ENCODE assay signal across 14 cellular contexts in the genomic region with DNA sequence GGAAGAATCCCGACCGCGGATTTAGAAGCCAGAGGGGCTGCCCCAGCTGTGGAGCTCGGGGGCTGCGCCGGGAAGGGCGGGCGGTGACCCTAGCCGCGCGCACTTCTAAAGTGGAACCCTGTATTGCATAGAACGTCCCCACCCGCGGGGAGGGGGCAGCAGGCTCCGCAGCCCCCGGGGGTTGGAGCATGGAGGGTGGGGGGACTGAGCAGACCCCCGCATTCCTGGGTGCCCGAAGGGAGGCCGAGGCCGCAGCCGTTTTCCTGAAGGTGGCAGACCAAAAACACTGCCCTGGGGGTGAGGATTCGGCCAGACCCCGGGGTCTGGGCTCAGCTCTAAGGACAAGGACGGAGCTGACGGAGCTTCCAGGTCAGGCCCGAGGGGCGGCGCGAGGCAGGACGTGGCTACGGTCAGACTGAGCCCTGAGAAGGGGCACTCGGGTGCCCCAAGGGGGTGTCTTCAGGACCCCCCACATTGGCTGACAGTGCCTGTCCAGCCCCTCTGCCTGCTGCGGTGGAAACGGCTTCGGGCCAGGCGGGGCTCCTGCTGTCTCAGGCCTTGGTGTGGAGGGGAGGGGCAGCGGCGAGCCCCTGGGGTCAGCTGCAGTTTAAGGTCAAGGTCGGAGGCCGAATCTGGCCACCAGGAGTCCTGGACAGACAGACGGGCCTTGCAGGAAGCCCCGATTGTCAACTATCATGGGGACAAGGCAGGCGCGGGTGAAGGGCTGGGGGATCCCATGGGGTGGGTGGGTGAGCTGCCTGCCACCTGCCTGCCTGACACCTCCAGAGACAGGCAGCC. TPM values are rescaled to one million over a fixed set of nuclear protein-coding genes. Genes with fewer than 3 reads are reported as not detected.
A peak's percentile ranks its signal among the peaks of the same experiment; 100 is the strongest.
DNase-seq lines count a peak whose midpoint lies in the region; ATAC-seq, FAIRE-seq and TF ChIP-seq lines count a peak whose summit lies in the region.
"Had no signal": no experiment of that assay in that cellular context is flagged by ENCODE, and none has a peak within 500 bp of the region (broad histone marks: within the 10 kb centered on the region; RNA-seq: fewer than 3 reads in every experiment).

No MANE protein-coding gene starts in this region.

- no peak for ATAC-seq in pancreas
- ATAC-seq: lower lobe of right lung had no signal

- no peak overlapping the region for H3K4me2 ChIP-seq in SK-N-SH

- WGBS in esophagus muscularis mucosa = 84% methylated on average over 37 of the region's 44 CpGs
- 88 to 89% methylated on average over 42 to 44 of the region's 44 CpGs for WGBS in pancreas, 2 donors
- 92% methylated on average over 18 of the region's 44 CpGs for WGBS in SK-N-SH (ENCODE audit: low lambda C conversion rate)

- H3K4me1 Mint-ChIP-seq in CD4-positive, alpha-beta memory T cell = peaks cover 6 to 44% (median 22%) of the 10 kb centered on the region in 4 donors

- H3K9me3 ChIP-seq in CD4-positive, alpha-beta memory T cell (ENCODE audit: control insufficient read depth in 1 of 2, low read length in 2 of 2) = no peaks in the 10 kb centered on the region
- H3K9me3 ChIP-seq in esophagus muscularis mucosa = peaks cover 0 to 12% (median 8%) of the 10 kb centered on the region in 4 donors
- H3K9me3 ChIP-seq in pancreas = no peaks in the 10 kb centered on the region
- no peaks in the 10 kb centered on the region for H3K9me3 ChIP-seq in SK-N-SH

- H3K9ac ChIP-seq in SK-N-SH = no peak overlapping the region

- peak overlapping the region; percentile 20 for H3K27ac ChIP-seq in CD4-positive, alpha-beta memory T cell (ENCODE audit: low read depth, low read length)
- H3K27ac ChIP-seq in esophagus muscularis mucosa (replicated peaks in 1 of 4) = peak overlapping the region; percentile 35 to 100 (median 100)
- no peak overlapping the region for H3K27ac ChIP-seq in pancreas
- H3K27ac ChIP-seq in SK-N-SH (ENCODE audit: low read depth in 2 of 2, low read length in 1 of 2) = no peak overlapping the region
- H3K27ac ChIP-seq: lower lobe of right lung had no signal

- peaks cover 11% of the 10 kb centered on the region for H4K20me1 ChIP-seq in SK-N-SH (ENCODE audit: insufficient read depth)

- FAIRE-seq in pancreas (lab: Jason Lieb, UNC) = no peak

- no peaks in the 10 kb centered on the region for H3K9me2 ChIP-seq in SK-N-SH

- H3K4me3 Mint-ChIP-seq in CD4-positive, alpha-beta memory T cell = no peak overlapping the region

- no peak for DNase-seq in CD4-positive, alpha-beta memory T cell
- DNase-seq in esophagus muscularis mucosa (ENCODE audit: extremely low spot score) (no peak), pancreas (peak in 4 of 6 donors; percentile 39 to 79 (median 54)), NCI-H128 (lab: John Stamatoyannopoulos, UW; ENCODE audit: unreplicated experiment) (no peak), SK-N-SH (no peak), NCI-H82 (lab: John Stamatoyannopoulos, UW) (no peak)
- no peak for DNase-seq in activated T-cell treated with anti-CD3 and anti-CD28 coated beads, Interleukin-2, amount 50 U/mL, for 48 hours
- DNase-seq: DMS 273 treated with DMSO at 0.1 percent for 48 hours; lower lobe of right lung; NCI-H2171; SHP77; stimulated activated CD4-positive, alpha-beta T cell treated with anti-CD3 and anti-CD28 coated beads, Interleukin-4, amount 100 ng/mL, for 4 hours had no signal

- TF ChIP-seq EP300 in Ishikawa (IDR thresholded peaks at IDR 0.05; ENCODE audit: borderline replicate concordance) (no peak), esophagus muscularis mucosa (IDR thresholded peaks at IDR 0.05) (no peak), SK-N-SH (IDR thresholded peaks at IDR 0.05; ENCODE audit: borderline replicate concordance in 1 of 2, low read depth in 1 of 2, low read length in 1 of 2) (no peak)

- TF ChIP-seq POLR2A in esophagus muscularis mucosa (IDR thresholded peaks at IDR 0.05; ENCODE audit: low read depth) = no peak

- H3F3A ChIP-seq in SK-N-SH (replicated peaks; ENCODE audit: insufficient read depth) = peaks cover 6% of the 10 kb centered on the region

- H3K27me3 ChIP-seq in CD4-positive, alpha-beta memory T cell (ENCODE audit: insufficient read depth, low read length) = no peaks in the 10 kb centered on the region
- H3K27me3 ChIP-seq in esophagus muscularis mucosa (no peaks in the 10 kb centered on the region), pancreas (no peaks in the 10 kb centered on the region), SK-N-SH (ENCODE audit: insufficient read depth) (no peaks in the 10 kb centered on the region)
- H3K27me3 ChIP-seq: dorsolateral prefrontal cortex had no signal

- H3K4me1 ChIP-seq in CD4-positive, alpha-beta memory T cell (ENCODE audit: insufficient read depth, low read length) = peaks cover 43% of the 10 kb centered on the region
- H3K4me1 ChIP-seq in esophagus muscularis mucosa = peaks cover 42 to 75% (median 69%) of the 10 kb centered on the region in 4 donors
- peaks cover 20 to 27% (median 20%) of the 10 kb centered on the region in 3 donors for H3K4me1 ChIP-seq in pancreas
- peaks cover 8 to 31% of the 10 kb centered on the region in 2 experiments; a peak in 3 of 4 replicates for H3K4me1 ChIP-seq in SK-N-SH (ENCODE audit: control insufficient read depth in 1 of 2, insufficient read depth in 2 of 2, low read depth in 1 of 2, low read length in 1 of 2)

- H3K4me3 ChIP-seq in CD4-positive, alpha-beta memory T cell (ENCODE audit: low read length in 2 of 2) = no peak overlapping the region
- H3K4me3 ChIP-seq in esophagus muscularis mucosa (no peak overlapping the region), pancreas (no peak overlapping the region), SK-N-SH (ENCODE audit: low read depth in 2 of 2, low read length in 1 of 2) (no peak overlapping the region)
- H3K4me3 ChIP-seq: dorsolateral prefrontal cortex, lower lobe of right lung had no signal

- peak overlapping the region in 1 of 7 donors; percentile 63 for H3K27ac Mint-ChIP-seq in CD4-positive, alpha-beta memory T cell

- CTCF ChIA-PET in CD4-positive, alpha-beta memory T cell (lab: Charles Lee; ENCODE audit: partially characterized antibody) = interaction anchor here (1.3 kb wide), 1 partner anchor 19 kb away, joined by 3 read pairs; no protein-coding TSS in a partner anchor
- CTCF ChIA-PET in SK-N-SH (lab: Yijun Ruan, JAX) = interaction anchor here (0.6 to 1.5 kb wide), 3 partner anchors 19 to 32 kb away, joined by 3 to 4 read pairs (median 4); no protein-coding TSS in a partner anchor

- peaks cover 42% of the 10 kb centered on the region for H3K36me3 ChIP-seq in CD4-positive, alpha-beta memory T cell (ENCODE audit: insufficient read depth, low read length)
- H3K36me3 ChIP-seq in esophagus muscularis mucosa = peaks cover 36 to 55% (median 52%) of the 10 kb centered on the region in 4 donors
- peaks cover 3 to 30% (median 26%) of the 10 kb centered on the region in 3 donors for H3K36me3 ChIP-seq in pancreas
- H3K36me3 ChIP-seq in SK-N-SH (replicated peaks in 1 of 2; ENCODE audit: control insufficient read depth in 1 of 2, insufficient read depth in 2 of 2, low read length in 1 of 2) = peaks cover 7 to 51% of the 10 kb centered on the region in 2 experiments

- intact Hi-C loops in CD4-positive, alpha-beta memory T cell (cut with micrococcal nuclease) = no loop called here
- intact Hi-C loops in esophagus muscularis mucosa (cut with DNase I) (no loop called here), pancreas (cut with DNase I) (no loop called here)

- no peak overlapping the region for H2AFZ ChIP-seq in SK-N-SH (ENCODE audit: low read depth)

- peaks cover 0 to 26% of the 10 kb centered on the region in 2 donors for H3K36me3 Mint-ChIP-seq in CD4-positive, alpha-beta memory T cell

- TF ChIP-seq CTCF in esophagus muscularis mucosa (IDR thresholded peaks at IDR 0.05) (no peak), pancreas (IDR thresholded peaks at IDR 0.05) (no peak), SK-N-SH (IDR thresholded peaks at IDR 0.05) (no peak)

- peaks cover 0 to 2% (median 0%) of the 10 kb centered on the region in 8 donors for H3K9me3 Mint-ChIP-seq in CD4-positive, alpha-beta memory T cell

- POLR2A ChIA-PET in CD4-positive, alpha-beta memory T cell (lab: Charles Lee; ENCODE audit: partially characterized antibody) = interaction anchor here (0.9 to 8.4 kb wide), 3 partner anchors 7 to 22 kb away, joined by 3 to 124 read pairs (median 38); partner anchors contain the start of gene MKNK2
- POLR2A ChIA-PET in SK-N-SH (lab: Yijun Ruan, JAX) = interaction anchor here (1.3 to 1.5 kb wide), 2 partner anchors 10 to 13 kb away, joined by 4 to 5 read pairs; no protein-coding TSS in a partner anchor

- no peaks in the 10 kb centered on the region for H3K27me3 Mint-ChIP-seq in CD4-positive, alpha-beta memory T cell

- TF ChIP-seq RAD21 in Ishikawa (IDR thresholded peaks at IDR 0.05; ENCODE audit: low read depth) (no peak), SK-N-SH (IDR thresholded peaks at IDR 0.05; ENCODE audit: low read length) (no peak)

- H3K79me2 ChIP-seq in SK-N-SH (ENCODE audit: insufficient read depth) = no peaks in the 10 kb centered on the region

RNA-seq across cellular contexts. Expression of gene MKNK2, which starts 12.6 kb away (rescaled TPM):
- total RNA-seq in CD4-positive, alpha-beta memory T cell = 100 to 1,000 TPM; 194 to 195 TPM
- 10 to 100 TPM; 24.1 to 63.9 TPM for polyA plus RNA-seq in CD4-positive, alpha-beta memory T cell
- total RNA-seq in esophagus muscularis mucosa (100 to 1,000 TPM; 113 to 267 (median 193) TPM), pancreas (100 to 1,000 TPM; 178 to 446 (median 252) TPM)
- polyA plus RNA-seq in pancreas (100 to 1,000 TPM; 102 to 143 TPM), SK-N-SH (2012; rRNA removed) (58.9 and 65.4 TPM in 2 replicates)
- polyA plus RNA-seq in SK-N-SH (2012; cell fraction: cytosol; rRNA removed) = 32.5 and 45.8 TPM in 2 replicates
- polyA plus RNA-seq in SK-N-SH (2012; cell fraction: nucleus; rRNA removed) = 109 and 141 TPM in 2 replicates

RNA-seq across cellular contexts. Expression of gene BTBD2, which starts 23.0 kb away (rescaled TPM):
- total RNA-seq in CD4-positive, alpha-beta memory T cell = 10 to 100 TPM; 52.2 to 59.4 TPM
- 1 to 10 TPM; 2.8 to 6.6 TPM for polyA plus RNA-seq in CD4-positive, alpha-beta memory T cell
- total RNA-seq in esophagus muscularis mucosa (100 to 1,000 TPM in 1 of 4 donors, 10 to 100 TPM in 3; 52.8 to 137 (median 77.1) TPM), pancreas (10 to 100 TPM; 33.9 to 46.4 (median 36.6) TPM)
- polyA plus RNA-seq in pancreas (10 to 100 TPM; 35.6 to 44.4 TPM), SK-N-SH (2012; rRNA removed) (54.4 and 66.8 TPM in 2 replicates)
- polyA plus RNA-seq in SK-N-SH (2012; cell fraction: cytosol; rRNA removed) = 21.2 and 45.9 TPM in 2 replicates
- 64.3 and 71.6 TPM in 2 replicates for polyA plus RNA-seq in SK-N-SH (2012; cell fraction: nucleus; rRNA removed)

RNA-seq across cellular contexts. Expression of gene MOB3A, which starts 57.6 kb away (rescaled TPM):
- total RNA-seq in CD4-positive, alpha-beta memory T cell = 100 to 1,000 TPM; 130 to 135 TPM
- 100 to 1,000 TPM in 1 of 2 donors, 10 to 100 TPM in 1; 29.6 to 114 TPM for polyA plus RNA-seq in CD4-positive, alpha-beta memory T cell
- 10 to 100 TPM; 43.6 to 85.2 (median 56.3) TPM for total RNA-seq in esophagus muscularis mucosa
- total RNA-seq in pancreas = 10 to 100 TPM; 14.5 to 26.0 (median 17.4) TPM
- 10 to 100 TPM in 1 of 2 donors, 1 to 10 TPM in 1; 9.2 to 11.1 TPM for polyA plus RNA-seq in pancreas
- polyA plus RNA-seq in SK-N-SH (2012; rRNA removed) = 21.4 and 24.1 TPM in 2 replicates
- polyA plus RNA-seq in SK-N-SH (2012; cell fraction: cytosol; rRNA removed) = 10.3 and 14.6 TPM in 2 replicates
- polyA plus RNA-seq in SK-N-SH (2012; cell fraction: nucleus; rRNA removed) = 18.1 and 18.8 TPM in 2 replicates

RNA-seq across cellular contexts. Expression of gene IZUMO4, which starts 58.2 kb away (rescaled TPM):
- 10 to 100 TPM; 18.6 to 22.1 TPM for total RNA-seq in CD4-positive, alpha-beta memory T cell
- polyA plus RNA-seq in CD4-positive, alpha-beta memory T cell = 1 to 10 TPM in 1 of 2 donors, under 1 TPM in 1; 0.84 to 1.2 TPM
- total RNA-seq in esophagus muscularis mucosa (1 to 10 TPM; 1.9 to 6.0 (median 3.9) TPM), pancreas (10 to 100 TPM in 1 of 6 donors, 1 to 10 TPM in 5; 5.2 to 10.5 (median 7.0) TPM)
- polyA plus RNA-seq in pancreas (10 to 100 TPM; 32.8 to 42.2 TPM), SK-N-SH (2012; rRNA removed) (4.6 and 10.3 TPM in 2 replicates)
- polyA plus RNA-seq in SK-N-SH (2012; cell fraction: cytosol; rRNA removed) = 1.0 and 1.1 TPM in 2 replicates
- 72.7 and 86.9 TPM in 2 replicates for polyA plus RNA-seq in SK-N-SH (2012; cell fraction: nucleus; rRNA removed)

Comparison
In these comparisons a context has a peak if more than half of its experiments do, and no peak if none do; other contexts are left out.
1. DNase-seq: peak in pancreas (4 of 6); none in CD4-positive, alpha-beta memory T cell (0 of 5), esophagus muscularis mucosa (single experiment), NCI-H128 (single experiment), SK-N-SH (single experiment), NCI-H82 (single experiment) and activated T-cell treated with anti-CD3 and anti-CD28 coated beads, Interleukin-2, amount 50 U/mL, for 48 hours (0 of 2).
2. H3K27ac ChIP-seq: peak in CD4-positive, alpha-beta memory T cell (single experiment) and esophagus muscularis mucosa (4 of 4); none in pancreas (0 of 4) and SK-N-SH (0 of 2).